31 cellular contexts compared by ENCODE assay signal in the genomic region with DNA sequence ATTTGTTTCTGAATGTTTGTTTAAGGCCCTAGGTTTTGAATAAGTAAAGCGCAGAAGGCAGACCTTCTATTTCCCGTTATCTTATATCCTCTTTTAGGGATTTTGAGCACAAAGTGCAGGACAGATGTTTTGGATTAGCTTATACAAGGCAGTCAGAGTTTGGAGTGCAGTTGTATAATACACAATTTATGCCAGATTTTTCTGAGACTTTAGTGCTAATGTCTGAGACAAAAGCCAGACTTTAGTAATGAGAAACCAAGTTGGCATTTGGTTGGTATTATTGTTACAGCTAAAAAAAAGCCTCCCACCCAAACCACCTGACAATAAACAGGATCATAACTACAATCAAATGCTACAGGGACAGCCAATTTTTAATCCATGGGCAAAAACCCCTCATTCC.
"Had no signal": no experiment of that assay in that cellular context is flagged by ENCODE, and none has a peak within 500 bp of the region (broad histone marks: within the 10 kb centered on the region; RNA-seq: fewer than 3 reads in every experiment).

No MANE protein-coding gene starts in this region.

- H3K27me3 ChIP-seq: brain microvascular endothelial cell, gastroesophageal sphincter, heart right ventricle had no signal

- H3K4me3 ChIP-seq: coronary artery, dorsolateral prefrontal cortex, gastroesophageal sphincter, heart right ventricle had no signal

- H3K27me3 Mint-ChIP-seq: activated B cell treated with CpG ODN at 0.5 μM for 24 hours; activated naive CD8-positive, alpha-beta T cell; central memory CD8-positive, alpha-beta T cell; dendritic cell treated with granulocyte-macrophage colony-stimulating factor and Interleukin-4, amounts not matched to agents 40 ng/mL and 50 ng/mL, for 4 days; T-helper 17 cell had no signal

- H3K27ac Mint-ChIP-seq: activated B cell treated with CpG ODN at 0.5 μM for 24 hours; activated naive CD8-positive, alpha-beta T cell; activated T-helper 1 cell treated with anti-CD3 and anti-CD28 coated beads, Interleukin-12 subunit alpha, Interleukin-12 subunit beta, Interleukin-2, Interleukin-4 antibody, amounts not matched to agents 30 ng/mL and 10 ng/mL and 1 ng/mL, durations not matched to agents 14 hours and 24 hours and 36 hours; dendritic cell treated with granulocyte-macrophage colony-stimulating factor and Interleukin-4, amounts not matched to agents 40 ng/mL and 50 ng/mL, for 4 days; endodermal cell; T-helper 17 cell; T-helper 2 cell treated with Interferon-gamma antibody and Interleukin-4, amounts not matched to agents 5 μg/mL and 100 μg/mL, for 36 hours had no signal

- DNase-seq: activated B cell treated with CpG ODN at 0.5 μM for 24 hours; activated CD4-positive, alpha-beta T cell treated with anti-CD3 and anti-CD28 coated beads for 48 hours; activated CD4-positive, alpha-beta T cell treated with anti-CD3 and anti-CD28 coated beads, Interleukin-2, amount 50 U/mL, for 1 hour; activated CD4-positive, alpha-beta T cell treated with anti-CD3 and anti-CD28 coated beads, Interleukin-2, amount 50 U/mL, for 48 hours; activated CD8-positive, alpha-beta memory T cell treated with anti-CD3 and anti-CD28 coated beads, Interleukin-2, amount 50 U/mL, for 48 hours; activated gamma-delta T cell treated with Interleukin-2 at 50 U/mL for 16 hours; activated naive CD4-positive, alpha-beta T cell treated with anti-CD3 and anti-CD28 coated beads, Interleukin-2, amount 50 U/mL, for 16 hours; activated naive CD4-positive, alpha-beta T cell treated with Interleukin-2 at 50 U/mL for 16 hours; activated T-cell treated with anti-CD3 and anti-CD28 coated beads for 4 hours; activated T-cell treated with anti-CD3 and anti-CD28 coated beads, Interleukin-2, amount 50 U/mL, for 4 hours; amniotic stem cell; anterior cingulate cortex; brain microvascular endothelial cell; dorsolateral prefrontal cortex; effector memory CD4-positive, alpha-beta T cell; endodermal cell; foreskin melanocyte; heart right ventricle; T-helper 1 cell; T-helper 17 cell; T1000; WERI-Rb-1 had no signal

- H3K9me3 Mint-ChIP-seq: activated B cell treated with CpG ODN at 0.5 μM for 24 hours; central memory CD8-positive, alpha-beta T cell; dendritic cell treated with granulocyte-macrophage colony-stimulating factor and Interleukin-4, amounts not matched to agents 40 ng/mL and 50 ng/mL, for 4 days; endodermal cell had no signal

- H3K9me3 ChIP-seq: gastroesophageal sphincter, heart right ventricle had no signal

- ATAC-seq: activated CD4-positive, CD25-positive, alpha-beta regulatory T cell treated with anti-CD3 and anti-CD28 coated beads, Interleukin-2, amount 50 U/mL, for 24 hours; activated T-cell treated with anti-CD3 and anti-CD28 coated beads, Interleukin-2, amount 50 U/mL, for 4 hours; esophagus mucosa; gastroesophageal sphincter; T-helper 17 cell had no signal

- H3K36me3 ChIP-seq: brain microvascular endothelial cell, gastroesophageal sphincter, heart right ventricle, WERI-Rb-1 had no signal

- H3K27ac ChIP-seq: brain microvascular endothelial cell, coronary artery, dorsolateral prefrontal cortex, gastroesophageal sphincter, heart right ventricle, WERI-Rb-1 had no signal

- H3K4me1 ChIP-seq: gastroesophageal sphincter had no signal

- H3K4me3 Mint-ChIP-seq: activated B cell treated with CpG ODN at 0.5 μM for 24 hours; activated naive CD8-positive, alpha-beta T cell; activated T-cell treated with anti-CD3 and anti-CD28 coated beads, Interleukin-2, amount 50 U/mL, for 4 hours; activated T-helper 1 cell treated with anti-CD3 and anti-CD28 coated beads, Interleukin-12 subunit alpha, Interleukin-12 subunit beta, Interleukin-2, Interleukin-4 antibody, amounts not matched to agents 30 ng/mL and 10 ng/mL and 1 ng/mL, durations not matched to agents 14 hours and 24 hours and 36 hours; central memory CD8-positive, alpha-beta T cell; dendritic cell treated with granulocyte-macrophage colony-stimulating factor and Interleukin-4, amounts not matched to agents 40 ng/mL and 50 ng/mL, for 4 days; endodermal cell; T-helper 17 cell; T-helper 2 cell treated with Interferon-gamma antibody and Interleukin-4, amounts not matched to agents 5 μg/mL and 100 μg/mL, for 36 hours had no signal
